ENCODE assay signal across 10 cellular contexts in genomic region chr12:122983789-122984515, GRCh38. TPM values are rescaled to one million over a fixed set of nuclear protein-coding genes. Genes with fewer than 3 reads are reported as not detected.
DNase-seq lines count a peak whose midpoint lies in the region; ATAC-seq, FAIRE-seq and TF ChIP-seq lines count a peak whose summit lies in the region.
"Had no signal": no experiment of that assay in that cellular context is flagged by ENCODE, and none has a peak within 500 bp of the region (broad histone marks: within the 10 kb centered on the region; RNA-seq: fewer than 3 reads in every experiment).

No MANE protein-coding gene starts in this region.

- peaks cover 20% of the 10 kb centered on the region for H3K4me1 Mint-ChIP-seq in T-helper 1 cell treated with Interleukin-12 subunit alpha and Interleukin-12 subunit beta and Interleukin-4 antibody, amounts not matched to agents 30 μg/mL and 1 μg/mL, for 36 hours (ENCODE audit: low read depth)

- no peak for TF ChIP-seq CTCF in HepG2 (CRISPR knock-in tag; IDR thresholded peaks at IDR 0.05)

- H3K27ac ChIP-seq in HepG2 (ENCODE audit: extremely low read length, insufficient read depth, low read length) (peak overlapping the region; percentile 93), stomach smooth muscle (ENCODE audit: low read length) (peak overlapping the region; percentile 55)

- POLR2A ChIA-PET in HepG2 (lab: Yijun Ruan, JAX) = interaction anchor here (0.7 to 5.0 kb wide), 6 partner anchors 9 to 254 kb away, joined by 3 to 49 read pairs (median 6); partner anchors contain the start of genes MPHOSPH9, MTRFR and OGFOD2

- H3K27me3 ChIP-seq in HepG2 (ENCODE audit: control insufficient read depth in 1 of 2, insufficient read depth in 2 of 2, low read length in 2 of 2) (no peaks in the 10 kb centered on the region; a peak in 1 of 5 replicates), stomach smooth muscle (ENCODE audit: control insufficient read depth in 1 of 2, insufficient read depth in 2 of 2, low read length in 2 of 2) (no peaks in the 10 kb centered on the region)

- H3K36me3 ChIP-seq in HepG2 (replicated peaks in 1 of 2; ENCODE audit: control insufficient read depth in 1 of 2, insufficient read depth in 2 of 2, low read length in 2 of 2) (peaks cover 7 to 12% of the 10 kb centered on the region in 2 experiments; a peak in 4 of 5 replicates), stomach smooth muscle (ENCODE audit: control insufficient read depth in 2 of 2, insufficient read depth in 2 of 2, low read length in 2 of 2) (peaks cover 11 to 25% of the 10 kb centered on the region in 2 donors)

- intact Hi-C loops in HepG2 (cut with micrococcal nuclease; ENCODE audit: unreplicated experiment) = loop anchor here (2.0 to 5.0 kb wide), 2 partner anchors 39 to 248 kb away; partner anchors contain the start of genes MPHOSPH9 and MTRFR

- no peak for TF ChIP-seq EP300 in HepG2 (IDR thresholded peaks at IDR 0.05; ENCODE audit: low read depth in 2 of 2, low read length in 2 of 2)
- no peak for TF ChIP-seq EP300 in HepG2 (CRISPR knock-in tag; IDR thresholded peaks at IDR 0.05; ENCODE audit: borderline replicate concordance)

- in situ Hi-C loops in HepG2 (cut with HindIII; ENCODE audit: extremely low pct_ligation_motif_present, low pct_unique_long_range_greater_than_20kb) = no loop called here

- 59% methylated on average over 8 of the region's 9 CpGs for WGBS in HepG2 (ENCODE audit: low lambda C conversion rate)

- DNase-seq in T-helper 1 cell (no peak), HepG2 (ENCODE audit: low spot score) (peak; percentile 41), urothelium cell line (ENCODE audit: low spot score) (no peak), DMS153 (lab: John Stamatoyannopoulos, UW) (no peak)
- no peak for DNase-seq in activated naive CD4-positive, alpha-beta T cell treated with anti-CD3 and anti-CD28 coated beads, Interleukin-2, amount 50 U/mL, for 72 hours (ENCODE audit: low spot score in 2 of 2)
- DNase-seq: NCI-H1930 had no signal

- H3K4me3 ChIP-seq in HepG2 (replicated peaks in 1 of 3; ENCODE audit: insufficient read depth in 1 of 3, low read depth in 2 of 3, low read length in 3 of 3) = peak overlapping the region in 2 of 3 experiments; percentile 19 to 49; a peak in 3 of 6 replicates
- H3K4me3 ChIP-seq in stomach smooth muscle (ENCODE audit: low read length in 2 of 2) = no peak overlapping the region

- no peaks in the 10 kb centered on the region for H4K20me1 ChIP-seq in HepG2 (ENCODE audit: insufficient read depth, low read length)

- no peaks in the 10 kb centered on the region for H3K27me3 Mint-ChIP-seq in T-helper 1 cell treated with Interleukin-12 subunit alpha and Interleukin-12 subunit beta and Interleukin-4 antibody, amounts not matched to agents 30 μg/mL and 1 μg/mL, for 36 hours (ENCODE audit: low read depth)

- no peak for TF ChIP-seq POLR2A in HepG2 (IDR thresholded peaks at IDR 0.05; ENCODE audit: insufficient read depth in 1 of 2, low read depth in 2 of 2, low read length in 2 of 2)

- H3K9me3 Mint-ChIP-seq in T-helper 1 cell treated with Interleukin-12 subunit alpha and Interleukin-12 subunit beta and Interleukin-4 antibody, amounts not matched to agents 30 μg/mL and 1 μg/mL, for 36 hours = no peaks in the 10 kb centered on the region
- H3K9me3 Mint-ChIP-seq in activated naive CD4-positive, alpha-beta T cell treated with anti-CD3 and anti-CD28 coated beads, Interleukin-2, amount 50 U/mL, for 72 hours = no peaks in the 10 kb centered on the region

- no peak overlapping the region for H3K4me3 Mint-ChIP-seq in T-helper 1 cell treated with Interleukin-12 subunit alpha and Interleukin-12 subunit beta and Interleukin-4 antibody, amounts not matched to agents 30 μg/mL and 1 μg/mL, for 36 hours

- peak overlapping the region; percentile 64 for H3K9ac ChIP-seq in HepG2 (ENCODE audit: insufficient read depth, low read depth, low read length)
- peak overlapping the region in 1 of 2 donors; percentile 21 for H3K9ac ChIP-seq in stomach smooth muscle (ENCODE audit: low read length in 2 of 2)

- BruUV-seq in HepG2 (replicated peaks; lab: Mats Ljungman, UMichigan) = TSS peak; percentile 56

- TF ChIP-seq RAD21 in HepG2 (CRISPR knock-in tag; IDR thresholded peaks at IDR 0.05) = 0 out of 2 replicates have a peak, but pooled peaks have one; percentile 20

- CTCF ChIA-PET in HepG2 (lab: Yijun Ruan, JAX; ENCODE audit: low intra/inter-chr PET ratio, low total read pairs) = no interaction called here

- H2AFZ ChIP-seq in HepG2 (ENCODE audit: low read length) = no peak overlapping the region

- no peaks in the 10 kb centered on the region for H3K9me3 ChIP-seq in HepG2 (ENCODE audit: low read length)
- no peaks in the 10 kb centered on the region for H3K9me3 ChIP-seq in stomach smooth muscle (ENCODE audit: control insufficient read depth in 2 of 2, low read length in 2 of 2)

- H3K27ac Mint-ChIP-seq in T-helper 1 cell treated with Interleukin-12 subunit alpha and Interleukin-12 subunit beta and Interleukin-4 antibody, amounts not matched to agents 30 μg/mL and 1 μg/mL, for 36 hours = peak overlapping the region; percentile 26
- H3K27ac Mint-ChIP-seq in activated naive CD4-positive, alpha-beta T cell treated with anti-CD3 and anti-CD28 coated beads, Interleukin-2, amount 50 U/mL, for 72 hours = peak overlapping the region; percentile 77 to 92

- FAIRE-seq in HepG2 (lab: Jason Lieb, UNC) (no peak), urothelium cell line (lab: Jason Lieb, UNC) (no peak)
- FAIRE-seq: A204.1 had no signal

- ATAC-seq in activated naive CD4-positive, alpha-beta T cell treated with anti-CD3 and anti-CD28 coated beads, Interleukin-2, amount 50 U/mL, for 72 hours = no peak
- ATAC-seq in HepG2 (peak; percentile 38), GM18907 (IDR thresholded peaks at IDR 0.05; ENCODE audit: unreplicated experiment) (no peak)

- peaks cover 53% of the 10 kb centered on the region for H3K4me1 ChIP-seq in HepG2 (ENCODE audit: insufficient read depth, low read length)
- peaks cover 60% of the 10 kb centered on the region for H3K4me1 ChIP-seq in stomach smooth muscle (ENCODE audit: control insufficient read depth, insufficient read depth, low read length)

- peaks cover 32% of the 10 kb centered on the region for H3K79me2 ChIP-seq in HepG2 (ENCODE audit: insufficient read depth, low read length)

- peak overlapping the region; percentile 59 for H3K4me2 ChIP-seq in HepG2 (ENCODE audit: low read depth, low read length)

- peaks cover 14% of the 10 kb centered on the region for H3K36me3 Mint-ChIP-seq in T-helper 1 cell treated with Interleukin-12 subunit alpha and Interleukin-12 subunit beta and Interleukin-4 antibody, amounts not matched to agents 30 μg/mL and 1 μg/mL, for 36 hours (ENCODE audit: low read depth)
- peaks cover 12 to 22% of the 10 kb centered on the region in 2 donors for H3K36me3 Mint-ChIP-seq in activated naive CD4-positive, alpha-beta T cell treated with anti-CD3 and anti-CD28 coated beads, Interleukin-2, amount 50 U/mL, for 72 hours

RNA-seq across cellular contexts. Expression of gene ARL6IP4, which starts 3.5 kb away (rescaled TPM):
- total RNA-seq in activated naive CD4-positive, alpha-beta T cell treated with anti-CD3 and anti-CD28 coated beads, Interleukin-2, amount 50 U/mL, for 72 hours = 100 to 1,000 TPM in 1 of 2 donors, 10 to 100 TPM in 1; 99.9 to 180 TPM
- 178 and 220 TPM in 2 replicates for total RNA-seq in HepG2 (2016; rRNA removed; fragmentation: Illumina TruSeq; extraction: Trizol)
- 710 and 791 TPM in 2 replicates for total RNA-seq in HepG2 (2016; cell fraction: cytosol; rRNA removed; fragmentation: Illumina TruSeq; extraction: Trizol; ENCODE audit: low read depth)
- total RNA-seq in HepG2 (2016; cell fraction: insoluble cytoplasmic fraction; rRNA removed; fragmentation: Illumina TruSeq; extraction: Trizol) = 169 and 227 TPM in 2 replicates
- 491 and 557 TPM in 2 replicates for total RNA-seq in HepG2 (2016; cell fraction: membrane; rRNA removed; fragmentation: Illumina TruSeq; extraction: Trizol)
- total RNA-seq in HepG2 (2016; cell fraction: nucleus; rRNA removed; fragmentation: Illumina TruSeq; extraction: Trizol) = 80.1 and 103 TPM in 2 replicates
- polyA plus RNA-seq in HepG2 (2011; rRNA removed) = 155 and 179 TPM in 2 replicates
- 176 and 208 TPM in 2 replicates for polyA plus RNA-seq in HepG2 (2011; cell fraction: cytosol; rRNA removed)
- polyA plus RNA-seq in HepG2 (2011; cell fraction: nucleus; rRNA removed) = 332 and 368 TPM in 2 replicates
- 109 and 121 TPM in 2 replicates for polyA plus RNA-seq in HepG2 (2012)
- 761 and 860 TPM in 2 replicates for polyA plus RNA-seq in HepG2 (2016; cell fraction: cytosol; fragmentation: Illumina TruSeq; extraction: Trizol; ENCODE audit: low read depth)
- 159 and 186 TPM in 2 replicates for polyA plus RNA-seq in HepG2 (2016; cell fraction: insoluble cytoplasmic fraction; fragmentation: Illumina TruSeq; extraction: Trizol; ENCODE audit: low read depth)
- polyA plus RNA-seq in HepG2 (2016; cell fraction: membrane; fragmentation: Illumina TruSeq; extraction: Trizol; ENCODE audit: low read depth) = 440 and 496 TPM in 2 replicates
- polyA plus RNA-seq in HepG2 (2016; cell fraction: nucleus; fragmentation: Illumina TruSeq; extraction: Trizol; ENCODE audit: insufficient read depth, low read depth) = 178 and 189 TPM in 2 replicates
- polyA minus RNA-seq in HepG2 (2011; rRNA and poly(A)+ RNA removed; ENCODE audit: low replicate concordance) = 30.5 and 34.7 TPM in 2 replicates
- polyA minus RNA-seq in HepG2 (2011; cell fraction: cytosol; rRNA and poly(A)+ RNA removed) = 30.8 and 31.7 TPM in 2 replicates
- polyA minus RNA-seq in HepG2 (2011; cell fraction: nucleus; rRNA and poly(A)+ RNA removed) = 19.3 and 22.6 TPM in 2 replicates

RNA-seq across cellular contexts. Expression of gene OGFOD2, which starts 8.9 kb away (rescaled TPM):
- total RNA-seq in activated naive CD4-positive, alpha-beta T cell treated with anti-CD3 and anti-CD28 coated beads, Interleukin-2, amount 50 U/mL, for 72 hours = 10 to 100 TPM; 30.3 to 30.8 TPM
- 10.6 and 14.6 TPM in 2 replicates for total RNA-seq in HepG2 (2016; rRNA removed; fragmentation: Illumina TruSeq; extraction: Trizol)
- 4.5 and 4.8 TPM in 2 replicates for total RNA-seq in HepG2 (2016; cell fraction: cytosol; rRNA removed; fragmentation: Illumina TruSeq; extraction: Trizol; ENCODE audit: low read depth)
- total RNA-seq in HepG2 (2016; cell fraction: insoluble cytoplasmic fraction; rRNA removed; fragmentation: Illumina TruSeq; extraction: Trizol) = 12.7 and 14.8 TPM in 2 replicates
- total RNA-seq in HepG2 (2016; cell fraction: membrane; rRNA removed; fragmentation: Illumina TruSeq; extraction: Trizol) = 8.7 and 8.8 TPM in 2 replicates
- total RNA-seq in HepG2 (2016; cell fraction: nucleus; rRNA removed; fragmentation: Illumina TruSeq; extraction: Trizol) = 11.1 and 14.0 TPM in 2 replicates
- 13.2 and 15.5 TPM in 2 replicates for polyA plus RNA-seq in HepG2 (2011; rRNA removed)
- polyA plus RNA-seq in HepG2 (2011; cell fraction: cytosol; rRNA removed) = 10.6 and 23.9 TPM in 2 replicates
- 115 and 150 TPM in 2 replicates for polyA plus RNA-seq in HepG2 (2011; cell fraction: nucleus; rRNA removed)
- 6.2 and 7.8 TPM in 2 replicates for polyA plus RNA-seq in HepG2 (2012)
- polyA plus RNA-seq in HepG2 (2016; cell fraction: cytosol; fragmentation: Illumina TruSeq; extraction: Trizol; ENCODE audit: low read depth) = 7.1 and 7.6 TPM in 2 replicates
- 14.3 and 16.0 TPM in 2 replicates for polyA plus RNA-seq in HepG2 (2016; cell fraction: insoluble cytoplasmic fraction; fragmentation: Illumina TruSeq; extraction: Trizol; ENCODE audit: low read depth)
- polyA plus RNA-seq in HepG2 (2016; cell fraction: membrane; fragmentation: Illumina TruSeq; extraction: Trizol; ENCODE audit: low read depth) = 10.5 and 12.0 TPM in 2 replicates
- polyA plus RNA-seq in HepG2 (2016; cell fraction: nucleus; fragmentation: Illumina TruSeq; extraction: Trizol; ENCODE audit: insufficient read depth, low read depth) = 40.3 and 43.3 TPM in 2 replicates
- polyA minus RNA-seq in HepG2 (2011; rRNA and poly(A)+ RNA removed; ENCODE audit: low replicate concordance) = 20.5 and 24.4 TPM in 2 replicates
- 6.2 and 10.0 TPM in 2 replicates for polyA minus RNA-seq in HepG2 (2011; cell fraction: cytosol; rRNA and poly(A)+ RNA removed)
- 14.0 and 15.5 TPM in 2 replicates for polyA minus RNA-seq in HepG2 (2011; cell fraction: nucleus; rRNA and poly(A)+ RNA removed)

RNA-seq across cellular contexts. Expression of gene ABCB9, which starts 17.7 kb away (rescaled TPM):
- total RNA-seq in activated naive CD4-positive, alpha-beta T cell treated with anti-CD3 and anti-CD28 coated beads, Interleukin-2, amount 50 U/mL, for 72 hours = 1 to 10 TPM; 8.9 to 9.5 TPM
- total RNA-seq in HepG2 (2016; rRNA removed; fragmentation: Illumina TruSeq; extraction: Trizol) = 3.4 and 6.0 TPM in 2 replicates
- 2.0 and 2.1 TPM in 2 replicates for total RNA-seq in HepG2 (2016; cell fraction: cytosol; rRNA removed; fragmentation: Illumina TruSeq; extraction: Trizol; ENCODE audit: low read depth)
- 3.8 and 6.2 TPM in 2 replicates for total RNA-seq in HepG2 (2016; cell fraction: insoluble cytoplasmic fraction; rRNA removed; fragmentation: Illumina TruSeq; extraction: Trizol)
- total RNA-seq in HepG2 (2016; cell fraction: membrane; rRNA removed; fragmentation: Illumina TruSeq; extraction: Trizol) = 4.2 and 4.6 TPM in 2 replicates
- 7.6 and 8.0 TPM in 2 replicates for total RNA-seq in HepG2 (2016; cell fraction: nucleus; rRNA removed; fragmentation: Illumina TruSeq; extraction: Trizol)
- polyA plus RNA-seq in HepG2 (2011; rRNA removed) = 4.8 and 5.1 TPM in 2 replicates
- 2.5 and 4.1 TPM in 2 replicates for polyA plus RNA-seq in HepG2 (2011; cell fraction: cytosol; rRNA removed)
- polyA plus RNA-seq in HepG2 (2011; cell fraction: nucleus; rRNA removed) = 9.9 and 12.0 TPM in 2 replicates
- polyA plus RNA-seq in HepG2 (2012) = 2.4 and 3.6 TPM in 2 replicates
- polyA plus RNA-seq in HepG2 (2016; cell fraction: cytosol; fragmentation: Illumina TruSeq; extraction: Trizol; ENCODE audit: low read depth) = 0.78 and 1.3 TPM in 2 replicates
- polyA plus RNA-seq in HepG2 (2016; cell fraction: insoluble cytoplasmic fraction; fragmentation: Illumina TruSeq; extraction: Trizol; ENCODE audit: low read depth) = 2.3 and 4.0 TPM in 2 replicates
- polyA plus RNA-seq in HepG2 (2016; cell fraction: membrane; fragmentation: Illumina TruSeq; extraction: Trizol; ENCODE audit: low read depth) = 1.7 and 2.1 TPM in 2 replicates
- 12.6 and 14.0 TPM in 2 replicates for polyA plus RNA-seq in HepG2 (2016; cell fraction: nucleus; fragmentation: Illumina TruSeq; extraction: Trizol; ENCODE audit: insufficient read depth, low read depth)
- 16.7 and 18.1 TPM in 2 replicates for polyA minus RNA-seq in HepG2 (2011; rRNA and poly(A)+ RNA removed; ENCODE audit: low replicate concordance)
- polyA minus RNA-seq in HepG2 (2011; cell fraction: cytosol; rRNA and poly(A)+ RNA removed) = 4.4 and 4.7 TPM in 2 replicates
- 9.8 and 10.9 TPM in 2 replicates for polyA minus RNA-seq in HepG2 (2011; cell fraction: nucleus; rRNA and poly(A)+ RNA removed)

Comparison
In these comparisons a context has a peak if more than half of its experiments do, and no peak if none do; other contexts are left out.
1. H3K4me3 ChIP-seq: peak in HepG2 (2 of 3); none in stomach smooth muscle (0 of 2).